Comparison of ENCODE assay signal across 10 cellular contexts in the genomic region with DNA sequence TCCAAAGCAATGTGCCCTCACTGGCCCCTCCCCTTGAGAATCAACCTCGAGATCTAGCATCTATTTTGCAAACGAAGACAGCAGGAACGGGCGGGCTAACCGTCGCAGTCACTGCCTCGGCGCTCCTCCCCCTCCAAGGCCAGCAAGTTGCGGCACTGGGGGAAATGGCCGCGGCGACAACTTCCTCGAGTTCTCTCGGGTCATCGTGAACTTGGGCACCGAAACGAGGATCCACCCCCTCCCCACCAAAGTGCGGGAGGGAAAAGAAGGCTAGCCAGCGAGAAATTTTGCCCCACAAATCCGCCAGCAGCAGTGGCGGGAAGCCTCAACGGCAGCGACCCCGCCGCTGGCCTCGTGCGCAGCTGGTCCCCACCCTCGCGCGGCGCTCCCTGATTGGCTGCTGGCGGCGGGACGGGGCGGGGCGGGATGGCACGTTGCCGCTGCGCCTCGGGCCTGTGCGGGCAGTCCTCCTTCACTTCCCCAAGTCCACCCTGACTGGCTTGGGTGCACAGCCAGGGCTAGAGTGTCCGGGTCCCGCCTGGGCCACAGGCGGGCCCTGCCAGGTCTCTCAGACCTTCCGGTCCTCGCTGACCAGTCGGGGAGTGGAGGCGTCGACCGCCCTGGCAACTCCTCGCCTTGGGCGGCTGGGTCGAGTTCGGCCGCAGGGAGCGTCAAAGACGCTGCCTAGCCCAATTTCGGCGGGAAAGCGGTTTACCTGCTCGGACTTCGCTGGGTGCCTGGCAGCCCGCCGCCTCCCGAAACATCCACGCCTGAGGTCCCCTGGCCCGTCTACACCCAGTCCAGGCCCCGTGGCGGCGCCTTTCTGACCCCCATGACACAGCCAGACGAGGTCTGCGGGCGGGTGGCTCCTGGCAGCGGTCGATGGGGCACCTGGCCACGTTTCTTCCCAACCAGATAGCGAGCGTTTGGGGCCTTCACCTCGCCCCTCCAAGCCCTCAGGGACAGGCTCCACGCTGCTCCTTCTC. TPM values are rescaled to one million over a fixed set of nuclear protein-coding genes. Genes with fewer than 3 reads are reported as not detected.
A peak's percentile ranks its signal among the peaks of the same experiment; 100 is the strongest.
DNase-seq lines count a peak whose midpoint lies in the region; TF ChIP-seq lines count a peak whose summit lies in the region.
"Had no signal": no experiment of that assay in that cellular context is flagged by ENCODE, and none has a peak within 500 bp of the region (broad histone marks: within the 10 kb centered on the region; RNA-seq: fewer than 3 reads in every experiment).

A gene with protein sequence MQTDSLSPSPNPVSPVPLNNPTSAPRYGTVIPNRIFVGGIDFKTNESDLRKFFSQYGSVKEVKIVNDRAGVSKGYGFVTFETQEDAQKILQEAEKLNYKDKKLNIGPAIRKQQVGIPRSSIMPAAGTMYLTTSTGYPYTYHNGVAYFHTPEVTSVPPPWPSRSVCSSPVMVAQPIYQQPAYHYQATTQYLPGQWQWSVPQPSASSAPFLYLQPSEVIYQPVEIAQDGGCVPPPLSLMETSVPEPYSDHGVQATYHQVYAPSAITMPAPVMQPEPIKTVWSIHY (minus strand): TSS at position 364 of the 986 bp plus-strand sequence. CDS start 3,469 bp downstream, outside the sequence.

- H2BK120ac ChIP-seq in mesendoderm (ENCODE audit: low read depth, low read length) = no peak within 1 kb of the TSS

- H2BK5ac ChIP-seq in mesendoderm (ENCODE audit: low read length) = no peak within 1 kb of the TSS

- H3K9me3 ChIP-seq in colonic mucosa = no peaks in the 10 kb centered on the region
- H3K9me3 ChIP-seq in mononuclear cell (ENCODE audit: low read depth, low read length) = no peaks in the 10 kb centered on the region
- H3K9me3 ChIP-seq in tibial artery = no peaks in the 10 kb centered on the region

- no peak within 1 kb of the TSS for H3K4ac ChIP-seq in mesendoderm (ENCODE audit: low read depth, low read length)

- TF ChIP-seq CTCF in colonic mucosa (IDR thresholded peaks at IDR 0.05) = no peak
- no peak for TF ChIP-seq CTCF in tibial artery (IDR thresholded peaks at IDR 0.05)

- no peak within 1 kb of the TSS for H3K27ac Mint-ChIP-seq in activated T-cell treated with anti-CD3 and anti-CD28 coated beads, Interleukin-2, amount 50 U/mL, for 24 hours

- intact Hi-C loops in colonic mucosa (cut with DNase I) (no loop called here), tibial artery (cut with DNase I; ENCODE audit: low total_unique reads) (no loop called here)

- peak within 1 kb of the TSS; percentile 70 for H3K4me3 Mint-ChIP-seq in activated T-cell treated with anti-CD3 and anti-CD28 coated beads, Interleukin-2, amount 50 U/mL, for 24 hours

- no peaks in the 10 kb centered on the region for H3K79me2 ChIP-seq in mesendoderm (ENCODE audit: control insufficient read depth, insufficient read depth, low read length)

- no peak for DNase-seq in activated T-cell treated with anti-CD3 and anti-CD28 coated beads, Interleukin-2, amount 50 U/mL, for 24 hours
- no peak for DNase-seq in activated T-cell treated with anti-CD3 and anti-CD28 coated beads, Interleukin-2, amount 50 U/mL, for 1 hour
- DNase-seq in colonic mucosa = no peak
- no peak for DNase-seq in tibial artery
- no peak for DNase-seq in nucleus accumbens (lab: John Stamatoyannopoulos, UW)
- no peak for DNase-seq in NCI-H748 treated with DMSO at 0.1 percent for 48 hours (lab: John Stamatoyannopoulos, UW)
- no peak for DNase-seq in mesendoderm

- H2AK5ac ChIP-seq in mesendoderm (ENCODE audit: low read length) = no peak within 1 kb of the TSS

- WGBS in mesendoderm (ENCODE audit: extremely low coverage, insufficient coverage, low lambda C conversion rate) = no CpG with 5 or more reads among the region's 80 CpGs

- no peak within 1 kb of the TSS for H4K5ac ChIP-seq in mesendoderm (ENCODE audit: low read length)

- H3K27ac ChIP-seq in colonic mucosa (no peak within 1 kb of the TSS), tibial artery (no peak within 1 kb of the TSS), mesendoderm (ENCODE audit: low read depth, low read length) (no peak within 1 kb of the TSS)

- H3K9me3 Mint-ChIP-seq in activated T-cell treated with anti-CD3 and anti-CD28 coated beads, Interleukin-2, amount 50 U/mL, for 24 hours = no peaks in the 10 kb centered on the region

- H3K27me3 ChIP-seq in colonic mucosa = peaks cover 12% of the 10 kb centered on the region
- peaks cover 25% of the 10 kb centered on the region for H3K27me3 ChIP-seq in mononuclear cell (ENCODE audit: insufficient read depth, low read length)
- peaks cover 0 to 26% of the 10 kb centered on the region in 2 donors for H3K27me3 ChIP-seq in tibial artery
- no peaks in the 10 kb centered on the region for H3K27me3 ChIP-seq in mesendoderm (ENCODE audit: insufficient read depth, low read length, poor library complexity)

- no peak within 1 kb of the TSS for H3K56ac ChIP-seq in mesendoderm (ENCODE audit: low read length)

- H3K36me3 Mint-ChIP-seq in activated T-cell treated with anti-CD3 and anti-CD28 coated beads, Interleukin-2, amount 50 U/mL, for 24 hours (ENCODE audit: low read depth) = no peaks in the 10 kb centered on the region

- no peaks in the 10 kb centered on the region for H3K36me3 ChIP-seq in colonic mucosa
- no peaks in the 10 kb centered on the region for H3K36me3 ChIP-seq in tibial artery
- H3K36me3 ChIP-seq in mesendoderm (ENCODE audit: control insufficient read depth, insufficient read depth, low read length) = no peaks in the 10 kb centered on the region

- H3K79me1 ChIP-seq in mesendoderm (ENCODE audit: low read length) = no peaks in the 10 kb centered on the region

- H2BK15ac ChIP-seq in mesendoderm (replicated peaks; ENCODE audit: low read depth) = no peak within 1 kb of the TSS

- peaks cover 6% of the 10 kb centered on the region for H3K4me1 Mint-ChIP-seq in activated T-cell treated with anti-CD3 and anti-CD28 coated beads, Interleukin-2, amount 50 U/mL, for 24 hours (ENCODE audit: low read depth)

- peaks cover 34% of the 10 kb centered on the region for H3K27me3 Mint-ChIP-seq in activated T-cell treated with anti-CD3 and anti-CD28 coated beads, Interleukin-2, amount 50 U/mL, for 24 hours

- H3K4me1 ChIP-seq in colonic mucosa (no peaks in the 10 kb centered on the region), mononuclear cell (ENCODE audit: insufficient read depth, low read length) (peaks cover 10% of the 10 kb centered on the region), tibial artery (peaks cover 0 to 11% (median 10%) of the 10 kb centered on the region in 4 donors), mesendoderm (ENCODE audit: control insufficient read depth, low read depth, low read length) (no peaks in the 10 kb centered on the region)

- H3K4me3 ChIP-seq in colonic mucosa (peak within 1 kb of the TSS; percentile 45), mononuclear cell (ENCODE audit: low read length) (peak within 1 kb of the TSS; percentile 20), tibial artery (peak within 1 kb of the TSS; percentile 46 to 49), mesendoderm (ENCODE audit: low read length) (no peak within 1 kb of the TSS)

- no peak within 1 kb of the TSS for H3K4me2 ChIP-seq in mesendoderm (ENCODE audit: low read length)

- H4K8ac ChIP-seq in mesendoderm (ENCODE audit: low read depth, low read length) = no peak within 1 kb of the TSS

- no peak within 1 kb of the TSS for H3K18ac ChIP-seq in mesendoderm (ENCODE audit: low read length)

- H3K9ac ChIP-seq in colonic mucosa (ENCODE audit: low read depth in 2 of 2, low read length in 2 of 2) (no peak within 1 kb of the TSS), mesendoderm (ENCODE audit: low read length) (no peak within 1 kb of the TSS)

- H3K23ac ChIP-seq in mesendoderm (ENCODE audit: low read length) = no peak within 1 kb of the TSS

RNA-seq across cellular contexts. Expression of the gene that starts here (rescaled TPM):
- total RNA-seq in colonic mucosa (not detected), mononuclear cell (0.10 TPM)
- 0.15 TPM for polyA plus RNA-seq in mesendoderm (2013, experiment 1 of 2)
- 0.08 TPM for polyA plus RNA-seq in mesendoderm (2013, experiment 2 of 2)
- total RNA-seq: fibroblast of villous mesenchyme had no signal
- polyA plus RNA-seq: AG04450 had no signal
